1 cellular context compared by ENCODE assay signal in genomic region chr18:36493349-36494281, GRCh38.
TF ChIP-seq lines count a peak whose summit lies in the region.

No MANE protein-coding gene starts in this region.

TF ChIP-seq in GM12878, 131 proteins besides CTCF, POLR2A, EP300 and RAD21 (continued from another document):
- TF ChIP-seq ZBTB40 (IDR thresholded peaks at IDR 0.05; ENCODE audit: borderline replicate concordance) = no peak
- TF ChIP-seq SMARCA5 (IDR thresholded peaks at IDR 0.05) = 0 out of 2 replicates have a peak, but pooled peaks have one; percentile 22
- TF ChIP-seq, protein P1, sequence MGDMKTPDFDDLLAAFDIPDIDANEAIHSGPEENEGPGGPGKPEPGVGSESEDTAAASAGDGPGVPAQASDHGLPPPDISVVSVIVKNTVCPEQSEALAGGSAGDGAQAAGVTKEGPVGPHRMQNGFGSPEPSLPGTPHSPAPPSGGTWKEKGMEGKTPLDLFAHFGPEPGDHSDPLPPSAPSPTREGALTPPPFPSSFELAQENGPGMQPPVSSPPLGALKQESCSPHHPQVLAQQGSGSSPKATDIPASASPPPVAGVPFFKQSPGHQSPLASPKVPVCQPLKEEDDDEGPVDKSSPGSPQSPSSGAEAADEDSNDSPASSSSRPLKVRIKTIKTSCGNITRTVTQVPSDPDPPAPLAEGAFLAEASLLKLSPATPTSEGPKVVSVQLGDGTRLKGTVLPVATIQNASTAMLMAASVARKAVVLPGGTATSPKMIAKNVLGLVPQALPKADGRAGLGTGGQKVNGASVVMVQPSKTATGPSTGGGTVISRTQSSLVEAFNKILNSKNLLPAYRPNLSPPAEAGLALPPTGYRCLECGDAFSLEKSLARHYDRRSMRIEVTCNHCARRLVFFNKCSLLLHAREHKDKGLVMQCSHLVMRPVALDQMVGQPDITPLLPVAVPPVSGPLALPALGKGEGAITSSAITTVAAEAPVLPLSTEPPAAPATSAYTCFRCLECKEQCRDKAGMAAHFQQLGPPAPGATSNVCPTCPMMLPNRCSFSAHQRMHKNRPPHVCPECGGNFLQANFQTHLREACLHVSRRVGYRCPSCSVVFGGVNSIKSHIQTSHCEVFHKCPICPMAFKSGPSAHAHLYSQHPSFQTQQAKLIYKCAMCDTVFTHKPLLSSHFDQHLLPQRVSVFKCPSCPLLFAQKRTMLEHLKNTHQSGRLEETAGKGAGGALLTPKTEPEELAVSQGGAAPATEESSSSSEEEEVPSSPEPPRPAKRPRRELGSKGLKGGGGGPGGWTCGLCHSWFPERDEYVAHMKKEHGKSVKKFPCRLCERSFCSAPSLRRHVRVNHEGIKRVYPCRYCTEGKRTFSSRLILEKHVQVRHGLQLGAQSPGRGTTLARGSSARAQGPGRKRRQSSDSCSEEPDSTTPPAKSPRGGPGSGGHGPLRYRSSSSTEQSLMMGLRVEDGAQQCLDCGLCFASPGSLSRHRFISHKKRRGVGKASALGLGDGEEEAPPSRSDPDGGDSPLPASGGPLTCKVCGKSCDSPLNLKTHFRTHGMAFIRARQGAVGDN (IDR thresholded peaks at IDR 0.05) = peak; percentile 62; the same call in 1 of the 2 replicates
- TF ChIP-seq PML (IDR thresholded peaks at IDR 0.05; ENCODE audit: low read length) = no peak
- no peak for TF ChIP-seq BACH1 (IDR thresholded peaks at IDR 0.05; ENCODE audit: borderline replicate concordance)
- 0 out of 2 replicates have a peak, but pooled peaks have one; percentile 62 for TF ChIP-seq NR2F1 (conservative IDR thresholded peaks at IDR 0.05)
- no peak for TF ChIP-seq STAT1 (conservative IDR thresholded peaks at IDR 0.05)
- TF ChIP-seq TCF7 (IDR thresholded peaks at IDR 0.05; ENCODE audit: borderline replicate concordance) = no peak
- no peak for TF ChIP-seq SREBF1 (IDR thresholded peaks at IDR 0.05; ENCODE audit: low read length)
- TF ChIP-seq ZNF274 (IDR thresholded peaks at IDR 0.05; ENCODE audit: insufficient read depth, insufficient read length) = no peak
- TF ChIP-seq BHLHE40 (IDR thresholded peaks at IDR 0.05; ENCODE audit: borderline replicate concordance in 1 of 2, low read depth in 2 of 2, low read length in 1 of 2) = peak; percentile 57 to 91
- TF ChIP-seq, protein P2, sequence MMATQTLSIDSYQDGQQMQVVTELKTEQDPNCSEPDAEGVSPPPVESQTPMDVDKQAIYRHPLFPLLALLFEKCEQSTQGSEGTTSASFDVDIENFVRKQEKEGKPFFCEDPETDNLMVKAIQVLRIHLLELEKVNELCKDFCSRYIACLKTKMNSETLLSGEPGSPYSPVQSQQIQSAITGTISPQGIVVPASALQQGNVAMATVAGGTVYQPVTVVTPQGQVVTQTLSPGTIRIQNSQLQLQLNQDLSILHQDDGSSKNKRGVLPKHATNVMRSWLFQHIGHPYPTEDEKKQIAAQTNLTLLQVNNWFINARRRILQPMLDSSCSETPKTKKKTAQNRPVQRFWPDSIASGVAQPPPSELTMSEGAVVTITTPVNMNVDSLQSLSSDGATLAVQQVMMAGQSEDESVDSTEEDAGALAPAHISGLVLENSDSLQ (IDR thresholded peaks at IDR 0.05) = 0 out of 2 replicates have a peak, but pooled peaks have one; percentile 10
- TF ChIP-seq HCFC1 (IDR thresholded peaks at IDR 0.05; ENCODE audit: low read length) = no peak
- TF ChIP-seq, protein P3, sequence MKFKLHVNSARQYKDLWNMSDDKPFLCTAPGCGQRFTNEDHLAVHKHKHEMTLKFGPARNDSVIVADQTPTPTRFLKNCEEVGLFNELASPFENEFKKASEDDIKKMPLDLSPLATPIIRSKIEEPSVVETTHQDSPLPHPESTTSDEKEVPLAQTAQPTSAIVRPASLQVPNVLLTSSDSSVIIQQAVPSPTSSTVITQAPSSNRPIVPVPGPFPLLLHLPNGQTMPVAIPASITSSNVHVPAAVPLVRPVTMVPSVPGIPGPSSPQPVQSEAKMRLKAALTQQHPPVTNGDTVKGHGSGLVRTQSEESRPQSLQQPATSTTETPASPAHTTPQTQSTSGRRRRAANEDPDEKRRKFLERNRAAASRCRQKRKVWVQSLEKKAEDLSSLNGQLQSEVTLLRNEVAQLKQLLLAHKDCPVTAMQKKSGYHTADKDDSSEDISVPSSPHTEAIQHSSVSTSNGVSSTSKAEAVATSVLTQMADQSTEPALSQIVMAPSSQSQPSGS (IDR thresholded peaks at IDR 0.05; ENCODE audit: low read length) = no peak
- no peak for TF ChIP-seq CREM (IDR thresholded peaks at IDR 0.05; ENCODE audit: low read depth)
- TF ChIP-seq STAT3 (IDR thresholded peaks at IDR 0.05; ENCODE audit: low read depth, low read length) = no peak
- no peak for TF ChIP-seq WRNIP1 (IDR thresholded peaks at IDR 0.05; ENCODE audit: borderline replicate concordance, low read depth, low read length)
- peak; percentile 46; the same call in 1 of the 2 replicates for TF ChIP-seq ZSCAN29 (IDR thresholded peaks at IDR 0.05)
- no peak for TF ChIP-seq E4F1 (IDR thresholded peaks at IDR 0.05; ENCODE audit: borderline replicate concordance, partially characterized antibody)
- peak; percentile 79; the same call in 1 of the 2 replicates for TF ChIP-seq MTA2 (IDR thresholded peaks at IDR 0.05; ENCODE audit: low read depth)
TF ChIP-seq in GM12878: peak in this region for 13.
